1 cellular context compared by ENCODE assay signal in genomic region chr1:37553927-37554808, GRCh38.
TF ChIP-seq lines count a peak whose summit lies in the region.

Gene SNIP1, minus strand, starts transcription at chr1:37554293. Its CDS starts 64 bp downstream, at chr1:37554229.

TF ChIP-seq in GM12878, 131 proteins besides CTCF, POLR2A, EP300 and RAD21 (continued from another document and continues in another):
- TF ChIP-seq MTA3 (IDR thresholded peaks at IDR 0.05; ENCODE audit: borderline replicate concordance, low read length) (0 out of 2 replicates have a peak, but pooled peaks have one; percentile 40), MXI1 (IDR thresholded peaks at IDR 0.05; ENCODE audit: low read depth, low read length) (peak; percentile 77), BMI1 (IDR thresholded peaks at IDR 0.05; ENCODE audit: borderline replicate concordance) (no peak), USF2 (IDR thresholded peaks at IDR 0.05; ENCODE audit: borderline replicate concordance, low read depth, low read length) (peak; percentile 66), SMAD1 (IDR thresholded peaks at IDR 0.05; ENCODE audit: low read depth, partially characterized antibody) (no peak), NFYA (IDR thresholded peaks at IDR 0.05; ENCODE audit: borderline replicate concordance, low read depth, low read length) (no peak), SIN3A (IDR thresholded peaks at IDR 0.05; ENCODE audit: low read depth, low read length) (peak; percentile 97), BACH1 (IDR thresholded peaks at IDR 0.05; ENCODE audit: borderline replicate concordance) (peak; percentile 67; the same call in 1 of the 2 replicates), TCF7 (IDR thresholded peaks at IDR 0.05; ENCODE audit: borderline replicate concordance) (no peak), SUPT20H (IDR thresholded peaks at IDR 0.05; ENCODE audit: borderline replicate concordance, control insufficient read depth, low read depth, low read length) (no peak), ATF7 (IDR thresholded peaks at IDR 0.05; ENCODE audit: low read depth) (peak; percentile 52; the same call in 1 of the 2 replicates), EGR1 (IDR thresholded peaks at IDR 0.05; ENCODE audit: borderline replicate concordance in 1 of 2, low read depth in 2 of 2, low read length in 2 of 2) (no peak), IRF4 (IDR thresholded peaks at IDR 0.05; ENCODE audit: low read depth, low read length) (no peak), MTA2 (IDR thresholded peaks at IDR 0.05; ENCODE audit: low read depth) (peak; percentile 85), POU2F2 (IDR thresholded peaks at IDR 0.05; ENCODE audit: borderline replicate concordance, low read depth, low read length) (0 out of 3 replicates have a peak, but pooled peaks have one; percentile 62), CREM (IDR thresholded peaks at IDR 0.05; ENCODE audit: low read depth) (peak; percentile 93), SREBF2 (IDR thresholded peaks at IDR 0.05; ENCODE audit: low read length) (peak; percentile 55; the same call in 1 of the 2 replicates), IKZF1 (conservative IDR thresholded peaks at IDR 0.05) (peak; percentile 78), CBX3 (IDR thresholded peaks at IDR 0.05; ENCODE audit: borderline replicate concordance, low read depth) (no peak), USF1 (IDR thresholded peaks at IDR 0.05; ENCODE audit: borderline replicate concordance, extremely low read length, insufficient read depth, low read depth, low read length) (peak; percentile 84), TCF12 (IDR thresholded peaks at IDR 0.05; ENCODE audit: low read depth, low read length) (no peak), NR2C2 (IDR thresholded peaks at IDR 0.05; ENCODE audit: borderline replicate concordance, control insufficient read depth, insufficient read length, low read depth) (peak; percentile 69), POLR2AphosphoS5 (IDR thresholded peaks at IDR 0.05; ENCODE audit: low read length) (peak; percentile 88), ASH2L (IDR thresholded peaks at IDR 0.05; ENCODE audit: borderline replicate concordance, low read depth) (no peak), ZBTB40 (IDR thresholded peaks at IDR 0.05; ENCODE audit: borderline replicate concordance) (peak; percentile 97), BHLHE40 (IDR thresholded peaks at IDR 0.05; ENCODE audit: borderline replicate concordance in 1 of 2, low read depth in 2 of 2, low read length in 1 of 2) (peak; percentile 93), SUZ12 (IDR thresholded peaks at IDR 0.05; ENCODE audit: unreplicated experiment) (no peak), HDAC6 (IDR thresholded peaks at IDR 0.05; ENCODE audit: unreplicated experiment) (no peak), HCFC1 (IDR thresholded peaks at IDR 0.05; ENCODE audit: low read length) (peak; percentile 79), POLR2AphosphoS2 (IDR thresholded peaks at IDR 0.05; ENCODE audit: low read depth, low read length) (0 out of 2 replicates have a peak, but pooled peaks have one; percentile 33), SREBF1 (IDR thresholded peaks at IDR 0.05; ENCODE audit: low read length) (peak; percentile 35; the same call in 1 of the 2 replicates), IRF3 (IDR thresholded peaks at IDR 0.05) (no peak), TARDBP (IDR thresholded peaks at IDR 0.05; ENCODE audit: borderline replicate concordance) (0 out of 2 replicates have a peak, but pooled peaks have one; percentile 64), NKRF (conservative IDR thresholded peaks at IDR 0.05) (peak; percentile 98), STAT1 (conservative IDR thresholded peaks at IDR 0.05) (peak; percentile 87), RFX5 (IDR thresholded peaks at IDR 0.05; ENCODE audit: low read depth, low read length) (no peak), TBL1XR1 (IDR thresholded peaks at IDR 0.05; ENCODE audit: low read depth, low read length) (peak; percentile 45; the same call in 1 of the 2 replicates), ELK1 (IDR thresholded peaks at IDR 0.05; ENCODE audit: low read depth, low read length) (peak; percentile 94), CBX5 (IDR thresholded peaks at IDR 0.05; ENCODE audit: low read depth) (peak; percentile 53; the same call in 1 of the 2 replicates), ZNF384 (IDR thresholded peaks at IDR 0.05; ENCODE audit: borderline replicate concordance, low read depth, low read length) (no peak), DPF2 (IDR thresholded peaks at IDR 0.05) (no peak), CHD1 (IDR thresholded peaks at IDR 0.05; ENCODE audit: low read depth, low read length) (no peak), SPI1 (IDR thresholded peaks at IDR 0.05; ENCODE audit: borderline replicate concordance, insufficient read depth, low read depth, low read length) (peak; percentile 40; the same call in 1 of the 2 replicates), STAT3 (IDR thresholded peaks at IDR 0.05; ENCODE audit: low read depth, low read length) (no peak)
- TF ChIP-seq, protein P1, sequence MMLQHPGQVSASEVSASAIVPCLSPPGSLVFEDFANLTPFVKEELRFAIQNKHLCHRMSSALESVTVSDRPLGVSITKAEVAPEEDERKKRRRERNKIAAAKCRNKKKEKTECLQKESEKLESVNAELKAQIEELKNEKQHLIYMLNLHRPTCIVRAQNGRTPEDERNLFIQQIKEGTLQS (IDR thresholded peaks at IDR 0.05; ENCODE audit: borderline replicate concordance, extremely low read depth, low read depth, low read length) = peak; percentile 74; the same call in 1 of the 2 replicates
- TF ChIP-seq, protein P2, sequence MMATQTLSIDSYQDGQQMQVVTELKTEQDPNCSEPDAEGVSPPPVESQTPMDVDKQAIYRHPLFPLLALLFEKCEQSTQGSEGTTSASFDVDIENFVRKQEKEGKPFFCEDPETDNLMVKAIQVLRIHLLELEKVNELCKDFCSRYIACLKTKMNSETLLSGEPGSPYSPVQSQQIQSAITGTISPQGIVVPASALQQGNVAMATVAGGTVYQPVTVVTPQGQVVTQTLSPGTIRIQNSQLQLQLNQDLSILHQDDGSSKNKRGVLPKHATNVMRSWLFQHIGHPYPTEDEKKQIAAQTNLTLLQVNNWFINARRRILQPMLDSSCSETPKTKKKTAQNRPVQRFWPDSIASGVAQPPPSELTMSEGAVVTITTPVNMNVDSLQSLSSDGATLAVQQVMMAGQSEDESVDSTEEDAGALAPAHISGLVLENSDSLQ (IDR thresholded peaks at IDR 0.05) = peak; percentile 42; the same call in 1 of the 2 replicates
- TF ChIP-seq, protein P3, sequence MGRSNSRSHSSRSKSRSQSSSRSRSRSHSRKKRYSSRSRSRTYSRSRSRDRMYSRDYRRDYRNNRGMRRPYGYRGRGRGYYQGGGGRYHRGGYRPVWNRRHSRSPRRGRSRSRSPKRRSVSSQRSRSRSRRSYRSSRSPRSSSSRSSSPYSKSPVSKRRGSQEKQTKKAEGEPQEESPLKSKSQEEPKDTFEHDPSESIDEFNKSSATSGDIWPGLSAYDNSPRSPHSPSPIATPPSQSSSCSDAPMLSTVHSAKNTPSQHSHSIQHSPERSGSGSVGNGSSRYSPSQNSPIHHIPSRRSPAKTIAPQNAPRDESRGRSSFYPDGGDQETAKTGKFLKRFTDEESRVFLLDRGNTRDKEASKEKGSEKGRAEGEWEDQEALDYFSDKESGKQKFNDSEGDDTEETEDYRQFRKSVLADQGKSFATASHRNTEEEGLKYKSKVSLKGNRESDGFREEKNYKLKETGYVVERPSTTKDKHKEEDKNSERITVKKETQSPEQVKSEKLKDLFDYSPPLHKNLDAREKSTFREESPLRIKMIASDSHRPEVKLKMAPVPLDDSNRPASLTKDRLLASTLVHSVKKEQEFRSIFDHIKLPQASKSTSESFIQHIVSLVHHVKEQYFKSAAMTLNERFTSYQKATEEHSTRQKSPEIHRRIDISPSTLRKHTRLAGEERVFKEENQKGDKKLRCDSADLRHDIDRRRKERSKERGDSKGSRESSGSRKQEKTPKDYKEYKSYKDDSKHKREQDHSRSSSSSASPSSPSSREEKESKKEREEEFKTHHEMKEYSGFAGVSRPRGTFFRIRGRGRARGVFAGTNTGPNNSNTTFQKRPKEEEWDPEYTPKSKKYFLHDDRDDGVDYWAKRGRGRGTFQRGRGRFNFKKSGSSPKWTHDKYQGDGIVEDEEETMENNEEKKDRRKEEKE (IDR thresholded peaks at IDR 0.05) = no peak
